In the genomic region with DNA sequence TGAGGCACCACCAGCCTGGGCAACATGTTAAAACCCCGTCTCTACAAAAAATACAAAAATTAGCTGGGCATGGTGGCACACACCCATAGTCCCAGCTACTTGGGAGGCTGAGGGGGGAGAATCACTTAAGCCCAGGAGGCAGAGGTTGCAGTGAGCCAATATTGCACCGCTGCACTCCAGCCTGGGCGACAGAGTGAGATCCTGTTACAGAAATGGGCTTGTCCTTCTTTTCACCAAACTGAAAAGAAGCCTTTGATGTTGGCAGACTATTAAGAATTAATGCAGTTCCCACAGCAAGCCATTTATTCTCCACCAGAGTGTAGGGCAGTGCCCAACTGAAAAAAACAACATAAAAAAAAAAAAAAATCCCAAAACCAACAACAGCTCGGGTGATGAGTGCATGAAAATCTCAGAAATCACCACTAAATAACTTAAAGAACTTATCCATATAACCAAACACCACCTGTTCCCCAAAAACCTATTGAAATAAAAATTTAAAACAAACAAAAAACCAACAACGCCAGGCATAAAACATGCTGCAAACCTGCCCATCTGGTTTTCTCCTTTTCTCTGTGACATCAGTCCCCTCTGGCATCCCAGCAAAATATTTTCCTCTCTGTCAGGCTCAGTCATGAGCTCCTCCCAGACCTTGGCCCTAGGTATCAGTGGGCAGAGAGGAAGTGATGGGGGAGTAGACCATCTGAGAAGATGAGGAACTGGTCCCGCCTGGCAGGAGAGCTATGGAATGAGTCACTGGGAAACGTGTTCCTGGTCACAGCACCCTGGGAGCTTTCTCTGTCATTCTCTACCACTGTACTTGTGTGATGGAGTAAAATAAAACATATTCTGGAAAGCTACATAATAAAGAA, we compare ENCODE assay signal across 10 cellular contexts. TPM values are rescaled to one million over a fixed set of nuclear protein-coding genes. Genes with fewer than 3 reads are reported as not detected.
A peak's percentile ranks its signal among the peaks of the same experiment; 100 is the strongest.
DNase-seq lines count a peak whose midpoint lies in the region; ATAC-seq and TF ChIP-seq lines count a peak whose summit lies in the region.
"Had no signal": no experiment of that assay in that cellular context is flagged by ENCODE, and none has a peak within 500 bp of the region (broad histone marks: within the 10 kb centered on the region; RNA-seq: fewer than 3 reads in every experiment).

No MANE protein-coding gene starts in this region.

- CTCF ChIA-PET in PC-9 (lab: Charles Lee): interaction anchor here (0.5 to 1.2 kb wide), 5 partner anchors 21 to 351 kb away, joined by 3 to 5 read pairs (median 4); a partner anchor contains a TSS

- BruUV-seq in PC-9 (replicated peaks; lab: Mats Ljungman, UMichigan): no TSS peak

- in situ Hi-C loops in GM23248 (cut with MboI): no loop called here

- H4K20me1 ChIP-seq in GM23248 (ENCODE audit: insufficient read depth) (no peaks in the 10 kb centered on the region), PC-9 (ENCODE audit: insufficient read depth) (no peaks in the 10 kb centered on the region)

- H3K27me3 Mint-ChIP-seq in T-helper 2 cell treated with Interferon-gamma antibody and Interleukin-4, amounts not matched to agents 5 μg/mL and 100 μg/mL, for 36 hours (ENCODE audit: low read depth): peaks cover 3% of the 10 kb centered on the region

- 12 to 17% methylated on average over 7 of the region's 7 CpGs for WGBS in GM23248 (ENCODE audit: low coverage in 1 of 2, low lambda C conversion rate in 2 of 2, missing lambda C conversion rate in 2 of 2), 2 experiments
- whole genome bisulfite sequencing in prostate gland: 29% methylated on average over 7 of the region's 7 CpGs

- no peak for ATAC-seq in GM18858 (IDR thresholded peaks at IDR 0.05; ENCODE audit: unreplicated experiment)
- no peak for ATAC-seq in HG03571 (IDR thresholded peaks at IDR 0.05; ENCODE audit: unreplicated experiment)
- no peak for ATAC-seq in HG02642 (IDR thresholded peaks at IDR 0.05; ENCODE audit: poor library complexity, unreplicated experiment)

- H3K4me1 ChIP-seq in GM23248 (ENCODE audit: insufficient read depth): peaks cover 37% of the 10 kb centered on the region
- peaks cover 54% of the 10 kb centered on the region for H3K4me1 ChIP-seq in PC-9 (replicated peaks; ENCODE audit: insufficient read depth)
- peaks cover 5% of the 10 kb centered on the region for H3K4me1 ChIP-seq in prostate gland (replicated peaks)

- H3K9me2 ChIP-seq in GM23248 (ENCODE audit: insufficient read depth) (no peaks in the 10 kb centered on the region), PC-9 (ENCODE audit: insufficient read depth) (no peaks in the 10 kb centered on the region)

- H3K4me3 Mint-ChIP-seq in T-helper 2 cell treated with Interferon-gamma antibody and Interleukin-4, amounts not matched to agents 5 μg/mL and 100 μg/mL, for 36 hours: no peak overlapping the region

- H3K9me3 Mint-ChIP-seq in T-helper 2 cell treated with Interferon-gamma antibody and Interleukin-4, amounts not matched to agents 5 μg/mL and 100 μg/mL, for 36 hours: no peaks in the 10 kb centered on the region

- no peak for TF ChIP-seq CTCF in PC-9 (conservative IDR thresholded peaks at IDR 0.05)
- TF ChIP-seq CTCF in epithelial cell of esophagus (IDR thresholded peaks at IDR 0.05; ENCODE audit: insufficient read depth, low read depth, low read length, missing control alignments): no peak
- no peak for TF ChIP-seq CTCF in prostate gland (IDR thresholded peaks at IDR 0.05)

- H3K36me3 Mint-ChIP-seq in T-helper 2 cell treated with Interferon-gamma antibody and Interleukin-4, amounts not matched to agents 5 μg/mL and 100 μg/mL, for 36 hours (ENCODE audit: low read depth): peaks cover 2% of the 10 kb centered on the region

- no peaks in the 10 kb centered on the region for H3K9me3 ChIP-seq in GM23248 (ENCODE audit: low read depth)
- H3K9me3 ChIP-seq in PC-9 (ENCODE audit: insufficient read depth, low read depth): no peaks in the 10 kb centered on the region
- no peaks in the 10 kb centered on the region for H3K9me3 ChIP-seq in prostate gland
- H3K9me3 ChIP-seq: SJSA1 had no signal

- H3K27ac Mint-ChIP-seq in T-helper 2 cell treated with Interferon-gamma antibody and Interleukin-4, amounts not matched to agents 5 μg/mL and 100 μg/mL, for 36 hours: no peak overlapping the region

- peaks cover 70% of the 10 kb centered on the region for H3K79me2 ChIP-seq in GM23248 (ENCODE audit: insufficient read depth)
- H3K79me2 ChIP-seq in PC-9 (ENCODE audit: low read depth): peaks cover 43% of the 10 kb centered on the region

- intact Hi-C loops in PC-9 (cut with micrococcal nuclease; ENCODE audit: unreplicated experiment): loop anchor here (1.0 to 2.0 kb wide), 2 partner anchors 20 to 60 kb away; a partner anchor contains a TSS
- intact Hi-C loops in prostate gland (cut with DNase I): no loop called here

- H3F3A ChIP-seq in GM23248 (ENCODE audit: insufficient read depth) (peaks cover 33% of the 10 kb centered on the region), PC-9 (ENCODE audit: insufficient read depth, low read depth) (peaks cover 30% of the 10 kb centered on the region)

- H3K4me1 Mint-ChIP-seq in T-helper 2 cell treated with Interferon-gamma antibody and Interleukin-4, amounts not matched to agents 5 μg/mL and 100 μg/mL, for 36 hours (ENCODE audit: low read depth): peaks cover 12% of the 10 kb centered on the region

- H3K36me3 ChIP-seq in GM23248 (ENCODE audit: low read depth) (no peaks in the 10 kb centered on the region), PC-9 (ENCODE audit: low read depth) (no peaks in the 10 kb centered on the region), prostate gland (no peaks in the 10 kb centered on the region)

- peak overlapping the region; percentile 25; the same call in 1 of the 2 replicates for H3K9ac ChIP-seq in GM23248

- H3K27me3 ChIP-seq in GM23248 (replicated peaks; ENCODE audit: insufficient read depth) (no peaks in the 10 kb centered on the region), PC-9 (ENCODE audit: insufficient read depth, low read depth) (no peaks in the 10 kb centered on the region), prostate gland (replicated peaks; ENCODE audit: insufficient read depth) (no peaks in the 10 kb centered on the region)
- H3K27me3 ChIP-seq: SJSA1 had no signal

- peak overlapping the region; percentile 72 for H3K4me2 ChIP-seq in GM23248 (ENCODE audit: unreplicated experiment)
- peak overlapping the region; percentile 65 for H3K4me2 ChIP-seq in PC-9

- H3K4me3 ChIP-seq in GM23248: peak overlapping the region; percentile 32
- H3K4me3 ChIP-seq in PC-9: peak overlapping the region; percentile 18; the same call in 1 of the 2 replicates
- peak overlapping the region; percentile 11 for H3K4me3 ChIP-seq in epithelial cell of esophagus (ENCODE audit: low read length)
- no peak overlapping the region for H3K4me3 ChIP-seq in prostate gland
- H3K4me3 ChIP-seq: coronary artery, SJSA1 had no signal

- H2AFZ ChIP-seq in GM23248: peak overlapping the region; percentile 27; the same call in 1 of the 2 replicates
- H2AFZ ChIP-seq in PC-9: no peak overlapping the region

- H3K27ac ChIP-seq in GM23248 (peak overlapping the region; percentile 47), PC-9 (peak overlapping the region; percentile 84), prostate gland (peak overlapping the region; percentile 49 to 65)
- H3K27ac ChIP-seq: coronary artery, SJSA1 had no signal

- DNase-seq in GM23248: peak; percentile 92
- DNase-seq in PC-9: peak; percentile 87 to 98
- DNase-seq in epithelial cell of esophagus (ENCODE audit: low read depth): peak; percentile 98
- DNase-seq in prostate gland (ENCODE audit: low spot score): peak; percentile 65
- DNase-seq in T-helper 2 cell treated with Interferon-gamma antibody and Interleukin-4, amounts not matched to agents 5 μg/mL and 100 μg/mL, for 36 hours (ENCODE audit: low spot score): no peak

- peak; percentile 8 for TF ChIP-seq POLR2A in prostate gland (IDR thresholded peaks at IDR 0.05)

- POLR2A ChIA-PET in PC-9 (lab: Charles Lee; ENCODE audit: unreplicated experiment): interaction anchor here (0.5 to 1.2 kb wide), 9 partner anchors 15 to 605 kb away, joined by 3 to 26 read pairs (median 5); a partner anchor contains a TSS

RNA-seq across cellular contexts. Expression of a gene that starts 4.8 kb away (rescaled TPM):
- 129 and 154 TPM in 2 replicates for total RNA-seq in GM23248 (2014; rRNA removed; shearing (Covaris generic))
- polyA plus RNA-seq in GM23248 (2016; fragmentation: Nextera tagmentation; extraction: Ambion mirVana): 329 and 345 TPM in 2 replicates
- total RNA-seq in PC-9 (2021) (231 and 253 TPM in 2 replicates), prostate gland (100 to 1,000 TPM in 1 of 2 donors, 10 to 100 TPM in 1; 98.7 to 131 TPM)

RNA-seq across cellular contexts. Expression of a gene that starts 21.6 kb away (rescaled TPM):
- 301 and 340 TPM in 2 replicates for total RNA-seq in GM23248 (2014; rRNA removed; shearing (Covaris generic))
- polyA plus RNA-seq in GM23248 (2016; fragmentation: Nextera tagmentation; extraction: Ambion mirVana): 778 and 782 TPM in 2 replicates
- total RNA-seq in PC-9 (2021) (251 and 340 TPM in 2 replicates), prostate gland (100 to 1,000 TPM; 166 to 303 TPM)

RNA-seq across cellular contexts. Expression of a gene that starts 28.1 kb away (rescaled TPM):
- 15.9 and 17.2 TPM in 2 replicates for total RNA-seq in GM23248 (2014; rRNA removed; shearing (Covaris generic))
- 18.3 and 18.8 TPM in 2 replicates for polyA plus RNA-seq in GM23248 (2016; fragmentation: Nextera tagmentation; extraction: Ambion mirVana)
- total RNA-seq in PC-9 (2021) (24.3 and 40.2 TPM in 2 replicates), prostate gland (10 to 100 TPM; 19.3 to 30.1 TPM)

RNA-seq across cellular contexts. Expression of a gene that starts 28.1 kb away (rescaled TPM):
- total RNA-seq in GM23248 (2014; rRNA removed; shearing (Covaris generic)): 45.6 and 47.0 TPM in 2 replicates
- 68.6 and 70.3 TPM in 2 replicates for polyA plus RNA-seq in GM23248 (2016; fragmentation: Nextera tagmentation; extraction: Ambion mirVana)
- total RNA-seq in PC-9 (2021): 23.5 and 27.5 TPM in 2 replicates
- total RNA-seq in prostate gland: 10 to 100 TPM; 15.7 to 21.9 TPM

RNA-seq across cellular contexts. Expression of a gene that starts 36.4 kb away (rescaled TPM):
- 247 and 358 TPM in 2 replicates for total RNA-seq in GM23248 (2014; rRNA removed; shearing (Covaris generic))
- polyA plus RNA-seq in GM23248 (2016; fragmentation: Nextera tagmentation; extraction: Ambion mirVana): 806 and 824 TPM in 2 replicates
- total RNA-seq in PC-9 (2021): 433 and 556 TPM in 2 replicates
- total RNA-seq in prostate gland: 100 to 1,000 TPM; 616 to 965 TPM

Comparison
In these comparisons a context has a peak if more than half of its experiments do, and no peak if none do; other contexts are left out.
1. H3K4me3 ChIP-seq: peak in GM23248 (single experiment), PC-9 (single experiment) and epithelial cell of esophagus (single experiment); none in prostate gland (0 of 2).
2. Peak in every context shown above with its lines, with median percentiles within 50 percentile points of each other: H3K27ac ChIP-seq.